In the genomic region with DNA sequence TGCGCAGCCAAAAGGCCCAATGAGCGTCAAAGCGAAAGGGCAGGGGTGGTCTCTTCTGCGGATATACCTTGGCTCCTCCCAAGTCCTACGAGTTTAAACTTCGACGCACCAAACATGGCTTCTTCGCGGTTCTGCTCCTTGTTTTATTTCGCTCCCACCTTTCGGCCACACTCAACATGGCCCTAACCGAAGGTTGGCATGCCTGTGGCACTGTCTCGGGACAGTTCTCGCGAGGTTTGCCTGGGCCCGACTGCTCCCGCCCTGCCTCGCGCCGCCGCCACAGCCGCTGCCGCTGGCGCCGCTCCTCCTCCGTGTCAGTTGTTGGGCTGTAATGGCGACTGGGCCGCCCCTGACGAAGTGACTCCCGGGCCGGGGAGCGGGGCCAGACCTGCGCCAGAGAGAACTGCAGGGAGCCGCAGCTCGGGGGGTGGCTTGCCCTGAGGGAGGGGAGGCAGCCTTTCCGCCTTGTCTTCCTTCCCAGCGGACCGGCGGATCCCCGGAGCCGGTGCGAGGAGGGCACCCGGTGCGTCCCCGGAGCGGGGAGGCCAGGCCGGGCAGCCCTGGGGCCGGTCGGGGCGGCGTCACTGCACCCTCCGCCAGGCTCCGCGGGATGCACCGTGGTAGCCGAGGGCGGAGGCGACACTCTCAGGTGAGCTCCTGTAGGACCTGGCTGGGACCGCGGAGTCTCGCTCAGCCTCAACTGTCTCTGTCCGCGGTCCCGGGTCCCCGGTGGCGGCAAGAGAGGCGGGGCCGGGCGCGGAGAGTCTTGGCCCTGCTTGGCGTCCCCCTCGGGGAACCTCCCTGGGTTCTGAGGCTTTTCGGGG, we compare ENCODE assay signal across 8 cellular contexts. TPM values are rescaled to one million over a fixed set of nuclear protein-coding genes. Genes with fewer than 3 reads are reported as not detected.
DNase-seq lines count a peak whose midpoint lies in the region; ATAC-seq and TF ChIP-seq lines count a peak whose summit lies in the region.

A gene with protein sequence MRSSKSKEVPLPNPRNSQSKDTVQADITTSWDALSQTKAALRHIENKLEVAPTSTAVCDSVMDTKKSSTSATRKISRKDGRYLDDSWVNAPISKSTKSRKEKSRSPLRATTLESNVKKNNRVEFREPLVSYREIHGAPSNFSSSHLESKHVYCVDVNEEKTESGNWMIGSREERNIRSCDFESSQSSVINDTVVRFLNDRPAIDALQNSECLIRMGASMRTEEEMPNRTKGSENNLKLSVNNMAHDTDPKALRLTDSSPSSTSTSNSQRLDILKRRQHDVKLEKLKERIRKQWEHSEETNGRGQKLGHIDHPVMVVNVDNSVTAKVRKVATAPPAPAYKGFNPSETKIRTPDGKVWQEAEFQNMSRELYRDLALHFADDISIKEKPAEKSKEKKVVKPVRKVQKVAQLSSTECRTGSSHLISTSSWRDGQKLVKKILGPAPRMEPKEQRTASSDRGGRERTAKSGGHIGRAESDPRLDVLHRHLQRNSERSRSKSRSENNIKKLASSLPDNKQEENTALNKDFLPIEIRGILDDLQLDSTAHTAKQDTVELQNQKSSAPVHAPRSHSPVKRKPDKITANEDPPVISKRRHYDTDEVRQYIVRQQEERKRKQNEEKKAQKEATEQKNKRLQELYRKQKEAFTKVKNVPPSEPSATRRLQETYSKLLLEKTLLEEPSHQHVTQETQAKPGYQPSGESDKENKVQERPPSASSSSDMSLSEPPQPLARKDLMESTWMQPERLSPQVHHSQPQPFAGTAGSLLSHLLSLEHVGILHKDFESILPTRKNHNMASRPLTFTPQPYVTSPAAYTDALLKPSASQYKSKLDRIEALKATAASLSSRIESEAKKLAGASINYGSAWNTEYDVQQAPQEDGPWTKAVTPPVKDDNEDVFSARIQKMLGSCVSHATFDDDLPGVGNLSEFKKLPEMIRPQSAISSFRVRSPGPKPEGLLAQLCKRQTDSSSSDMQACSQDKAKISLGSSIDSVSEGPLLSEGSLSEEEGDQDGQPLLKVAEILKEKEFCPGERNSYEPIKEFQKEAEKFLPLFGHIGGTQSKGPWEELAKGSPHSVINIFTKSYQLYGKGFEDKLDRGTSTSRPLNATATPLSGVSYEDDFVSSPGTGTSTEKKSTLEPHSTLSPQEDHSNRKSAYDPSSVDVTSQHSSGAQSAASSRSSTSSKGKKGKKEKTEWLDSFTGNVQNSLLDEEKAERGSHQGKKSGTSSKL (N-terminal part only) (plus strand): TSS at position 317 of the 824 bp plus-strand sequence. CDS start 31,372 bp downstream, outside the sequence.

- TF ChIP-seq RAD21 in SK-N-SH (IDR thresholded peaks at IDR 0.05; ENCODE audit: low read length) = no peak

- H3F3A ChIP-seq in SK-N-SH (replicated peaks; ENCODE audit: insufficient read depth) = peaks cover 7% of the 10 kb centered on the region

- H3K27ac ChIP-seq in SK-N-SH (ENCODE audit: low read depth in 2 of 2, low read length in 1 of 2) (peak within 1 kb of the TSS; percentile 75 to 91), gastroesophageal sphincter (peak within 1 kb of the TSS; percentile 94 to 99 (median 96)), neutrophil (peak within 1 kb of the TSS; percentile 92), substantia nigra (ENCODE audit: low read depth, low read length, poor library complexity, severe bottlenecking) (peak within 1 kb of the TSS; percentile 90)

- H3K36me3 ChIP-seq in SK-N-SH (replicated peaks in 1 of 2; ENCODE audit: control insufficient read depth in 1 of 2, insufficient read depth in 2 of 2, low read length in 1 of 2) (no peaks in the 10 kb centered on the region), gastroesophageal sphincter (no peaks in the 10 kb centered on the region), neutrophil (no peaks in the 10 kb centered on the region)

- WGBS in SK-N-SH (ENCODE audit: low lambda C conversion rate) = 0% methylated on average over 6 of the region's 73 CpGs
- WGBS in gastroesophageal sphincter (ENCODE audit: low coverage in 1 of 2), 2 donors = 0% methylated on average over 9 to 13 of the region's 73 CpGs

- peak within 1 kb of the TSS; percentile 74 for H3K4me2 ChIP-seq in SK-N-SH

- no peaks in the 10 kb centered on the region for H3K9me2 ChIP-seq in SK-N-SH

- H3K79me2 ChIP-seq in SK-N-SH (ENCODE audit: insufficient read depth) = peaks cover 51% of the 10 kb centered on the region

- POLR2A ChIA-PET in SK-N-SH (lab: Yijun Ruan, JAX) = interaction anchor here (0.5 to 1.0 kb wide), 2 partner anchors 27 to 220 kb away, joined by 3 to 4 read pairs; no protein-coding TSS in a partner anchor

- CTCF ChIA-PET in SK-N-SH (lab: Yijun Ruan, JAX) = interaction anchor here (0.8 to 2.1 kb wide), 8 partner anchors 11 to 227 kb away, joined by 3 to 8 read pairs (median 4); a partner anchor contains a TSS

- TF ChIP-seq POLR2A in gastroesophageal sphincter (IDR thresholded peaks at IDR 0.05) = peak; percentile 74 to 87

- H3K9ac ChIP-seq in SK-N-SH = peak within 1 kb of the TSS; percentile 94

- ATAC-seq in HG02571 (IDR thresholded peaks at IDR 0.05; ENCODE audit: unreplicated experiment) = peak; percentile 91
- ATAC-seq in gastroesophageal sphincter = peak; percentile 99

- DNase-seq in GM04504 (ENCODE audit: low read depth) = peak; percentile 99
- peak; percentile 100 for DNase-seq in NCI-H1048 (lab: John Stamatoyannopoulos, UW)
- DNase-seq in SK-N-SH = peak; percentile 92
- DNase-seq in activated naive CD4-positive, alpha-beta T cell treated with anti-CD3 and anti-CD28 coated beads, Interleukin-2, amount 50 U/mL, for 16 hours = peak; percentile 98
- DNase-seq in substantia nigra (lab: John Stamatoyannopoulos, UW) = peak; percentile 69 to 97 (median 92)

- H3K4me1 ChIP-seq in SK-N-SH (ENCODE audit: control insufficient read depth in 1 of 2, insufficient read depth in 2 of 2, low read depth in 1 of 2, low read length in 1 of 2) (peaks cover 0 to 17% of the 10 kb centered on the region in 2 experiments; a peak in 3 of 4 replicates), gastroesophageal sphincter (peaks cover 0 to 51% (median 11%) of the 10 kb centered on the region in 3 donors), neutrophil (ENCODE audit: control insufficient read depth in 1 of 2, insufficient read depth in 1 of 2, low read depth in 1 of 2, low read length in 1 of 2) (peaks cover 49 to 62% of the 10 kb centered on the region in 2 experiments)

- H2AFZ ChIP-seq in SK-N-SH (ENCODE audit: low read depth) = peak within 1 kb of the TSS; percentile 94

- H3K4me3 ChIP-seq in SK-N-SH (ENCODE audit: low read depth in 2 of 2, low read length in 1 of 2) (peak within 1 kb of the TSS; percentile 91 to 98), gastroesophageal sphincter (peak within 1 kb of the TSS; percentile 87 to 94), neutrophil (ENCODE audit: low read depth in 1 of 2, low read length in 1 of 2) (peak within 1 kb of the TSS; percentile 81 to 83)

- no peak for TF ChIP-seq CTCF in SK-N-SH (IDR thresholded peaks at IDR 0.05)
- no peak for TF ChIP-seq CTCF in gastroesophageal sphincter (IDR thresholded peaks at IDR 0.05)
- peak; percentile 58 for TF ChIP-seq CTCF in neutrophil (IDR thresholded peaks at IDR 0.05)

- H3K27me3 ChIP-seq in SK-N-SH (ENCODE audit: insufficient read depth) (no peaks in the 10 kb centered on the region), gastroesophageal sphincter (no peaks in the 10 kb centered on the region), neutrophil (no peaks in the 10 kb centered on the region)

- H4K20me1 ChIP-seq in SK-N-SH (ENCODE audit: insufficient read depth) = peaks cover 17% of the 10 kb centered on the region

- H3K9me3 ChIP-seq in SK-N-SH (no peaks in the 10 kb centered on the region), gastroesophageal sphincter (no peaks in the 10 kb centered on the region), neutrophil (no peaks in the 10 kb centered on the region)

- TF ChIP-seq EP300 in SK-N-SH (IDR thresholded peaks at IDR 0.05; ENCODE audit: borderline replicate concordance in 1 of 2, low read depth in 1 of 2, low read length in 1 of 2) (peak in 1 of 2 experiments; percentile 16; a peak in 1 of 4 replicates), gastroesophageal sphincter (IDR thresholded peaks at IDR 0.05) (no peak)

TF ChIP-seq in SK-N-SH, 30 proteins besides CTCF, POLR2A, EP300 and RAD21 (continues in another document):
- TF ChIP-seq, protein P1, sequence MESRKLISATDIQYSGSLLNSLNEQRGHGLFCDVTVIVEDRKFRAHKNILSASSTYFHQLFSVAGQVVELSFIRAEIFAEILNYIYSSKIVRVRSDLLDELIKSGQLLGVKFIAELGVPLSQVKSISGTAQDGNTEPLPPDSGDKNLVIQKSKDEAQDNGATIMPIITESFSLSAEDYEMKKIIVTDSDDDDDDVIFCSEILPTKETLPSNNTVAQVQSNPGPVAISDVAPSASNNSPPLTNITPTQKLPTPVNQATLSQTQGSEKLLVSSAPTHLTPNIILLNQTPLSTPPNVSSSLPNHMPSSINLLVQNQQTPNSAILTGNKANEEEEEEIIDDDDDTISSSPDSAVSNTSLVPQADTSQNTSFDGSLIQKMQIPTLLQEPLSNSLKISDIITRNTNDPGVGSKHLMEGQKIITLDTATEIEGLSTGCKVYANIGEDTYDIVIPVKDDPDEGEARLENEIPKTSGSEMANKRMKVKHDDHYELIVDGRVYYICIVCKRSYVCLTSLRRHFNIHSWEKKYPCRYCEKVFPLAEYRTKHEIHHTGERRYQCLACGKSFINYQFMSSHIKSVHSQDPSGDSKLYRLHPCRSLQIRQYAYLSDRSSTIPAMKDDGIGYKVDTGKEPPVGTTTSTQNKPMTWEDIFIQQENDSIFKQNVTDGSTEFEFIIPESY (IDR thresholded peaks at IDR 0.05; ENCODE audit: borderline replicate concordance, low read depth) = peak; percentile 99
- TF ChIP-seq, protein P2, sequence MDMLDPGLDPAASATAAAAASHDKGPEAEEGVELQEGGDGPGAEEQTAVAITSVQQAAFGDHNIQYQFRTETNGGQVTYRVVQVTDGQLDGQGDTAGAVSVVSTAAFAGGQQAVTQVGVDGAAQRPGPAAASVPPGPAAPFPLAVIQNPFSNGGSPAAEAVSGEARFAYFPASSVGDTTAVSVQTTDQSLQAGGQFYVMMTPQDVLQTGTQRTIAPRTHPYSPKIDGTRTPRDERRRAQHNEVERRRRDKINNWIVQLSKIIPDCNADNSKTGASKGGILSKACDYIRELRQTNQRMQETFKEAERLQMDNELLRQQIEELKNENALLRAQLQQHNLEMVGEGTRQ (IDR thresholded peaks at IDR 0.05; ENCODE audit: borderline replicate concordance, low read depth, low read length) = no peak
- TF ChIP-seq MXI1 (IDR thresholded peaks at IDR 0.05; ENCODE audit: low read depth, low read length) (peak; percentile 46), YY1 (IDR thresholded peaks at IDR 0.05; ENCODE audit: low read depth) (peak; percentile 99), FOXM1 (IDR thresholded peaks at IDR 0.05; ENCODE audit: low read depth) (peak; percentile 17; the same call in 1 of the 2 replicates), RCOR1 (IDR thresholded peaks at IDR 0.05; ENCODE audit: low read length) (no peak), EZH2phosphoT487 (IDR thresholded peaks at IDR 0.05; ENCODE audit: borderline replicate concordance, low read depth) (no peak), POLR2AphosphoS5 (IDR thresholded peaks at IDR 0.05; ENCODE audit: low read depth, low read length) (peak; percentile 79; the same call in 1 of the 2 replicates)

RNA-seq across cellular contexts. Expression of the gene that starts here (rescaled TPM):
- 2.9 and 4.2 TPM in 2 replicates for polyA plus RNA-seq in SK-N-SH (2012; rRNA removed)
- 4.6 and 5.5 TPM in 2 replicates for polyA plus RNA-seq in SK-N-SH (2012; cell fraction: cytosol; rRNA removed)
- polyA plus RNA-seq in SK-N-SH (2012; cell fraction: nucleus; rRNA removed) = 4.1 and 11.6 TPM in 2 replicates
- 10 to 100 TPM; 74.4 to 89.0 (median 82.0) TPM for total RNA-seq in gastroesophageal sphincter

Comparison
In these comparisons a context has a peak if more than half of its experiments do, and no peak if none do; other contexts are left out.
1. Peak in every context shown above with its lines: DNase-seq, ATAC-seq, H3K4me3 ChIP-seq and H3K27ac ChIP-seq.